17 cellular contexts compared by ENCODE assay signal in the genomic region with DNA sequence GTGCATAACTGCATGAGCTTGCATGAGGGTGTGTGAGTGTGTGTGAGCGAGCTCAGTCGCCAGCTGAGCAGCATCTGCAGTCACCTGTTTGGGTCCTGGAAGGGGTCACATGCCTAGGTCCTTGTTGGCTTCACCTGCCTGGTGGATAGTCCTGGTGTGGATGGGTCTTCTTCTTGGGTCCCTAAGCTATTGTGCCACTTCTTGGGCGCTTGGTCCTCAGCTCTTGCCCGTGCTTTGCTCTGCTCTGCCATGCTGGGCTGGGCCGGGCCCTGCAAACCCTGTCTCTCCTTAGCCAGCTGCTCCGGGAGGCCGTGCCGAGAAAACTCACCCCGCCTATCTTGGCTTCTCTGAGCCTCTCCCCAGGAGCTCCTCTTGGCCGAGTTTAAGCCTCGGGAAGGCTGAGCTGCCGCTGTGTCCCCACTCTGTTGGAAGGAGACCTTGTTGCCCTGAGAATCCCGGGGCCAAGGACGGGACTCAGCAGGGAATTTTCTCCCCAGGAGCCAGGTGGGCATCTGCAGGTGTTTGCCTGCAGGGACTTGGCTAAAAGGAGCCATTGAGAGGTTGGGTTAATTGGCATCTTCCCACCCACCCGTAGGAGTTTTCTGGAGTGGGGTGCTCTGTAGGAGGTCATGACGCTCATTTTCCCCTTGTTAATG.
DNase-seq lines count a peak whose midpoint lies in the region; ATAC-seq and TF ChIP-seq lines count a peak whose summit lies in the region.
"Had no signal": no experiment of that assay in that cellular context is flagged by ENCODE, and none has a peak within 500 bp of the region (broad histone marks: within the 10 kb centered on the region; RNA-seq: fewer than 3 reads in every experiment).

No MANE protein-coding gene starts in this region.

- TF ChIP-seq CTCF in lower lobe of right lung (IDR thresholded peaks at IDR 0.05) (no peak), suprapubic skin (IDR thresholded peaks at IDR 0.05) (no peak), body of pancreas (IDR thresholded peaks at IDR 0.05) (no peak)

- DNase-seq in activated effector memory CD4-positive, alpha-beta T cell treated with anti-CD3 and anti-CD28 coated beads, Interleukin-2, amount 50 U/mL, for 16 hours: peak; percentile 41
- DNase-seq in activated effector memory CD4-positive, alpha-beta T cell treated with Interleukin-2 at 50 U/mL for 16 hours: no peak
- peak; percentile 80 for DNase-seq in NCI-H69 (lab: John Stamatoyannopoulos, UW)
- DNase-seq in lower lobe of right lung: peak; percentile 26
- DNase-seq in suprapubic skin (ENCODE audit: low spot score in 2 of 2): peak; percentile 35 to 70
- no peak for DNase-seq in body of pancreas
- no peak for DNase-seq in T-helper 9 cell
- no peak for DNase-seq in GM03348 (ENCODE audit: low spot score)
- DNase-seq: activated CD4-positive, CD25-positive, alpha-beta regulatory T cell; Calu3; colonic mucosa; KG1; left ventricle myocardium superior; NCI-H2081 treated with DMSO at 0.1 percent for 48 hours; NCI-H524 treated with DMSO at 0.1 percent for 48 hours had no signal

- H3K9me3 ChIP-seq in lower lobe of right lung (no peaks in the 10 kb centered on the region), suprapubic skin (no peaks in the 10 kb centered on the region), body of pancreas (no peaks in the 10 kb centered on the region)
- H3K9me3 ChIP-seq: BLaER1 treated with 17β-estradiol and CSF1 and Interleukin-3, amounts not matched to agents 10 nM and 100 nM; colonic mucosa; heart left ventricle had no signal

- H3K27me3 ChIP-seq in lower lobe of right lung (ENCODE audit: low read depth) (no peaks in the 10 kb centered on the region), suprapubic skin (no peaks in the 10 kb centered on the region), body of pancreas (no peaks in the 10 kb centered on the region)
- H3K27me3 ChIP-seq: BLaER1 treated with 17β-estradiol and CSF1 and Interleukin-3, amounts not matched to agents 10 nM and 100 nM; colonic mucosa had no signal

- no peak for TF ChIP-seq EP300 in suprapubic skin (IDR thresholded peaks at IDR 0.05)

- ATAC-seq in lower lobe of right lung (no peak), body of pancreas (no peak)
- ATAC-seq: heart left ventricle, left ventricle myocardium superior had no signal

- H3K4me1 ChIP-seq in lower lobe of right lung (no peaks in the 10 kb centered on the region), suprapubic skin (peaks cover 35% of the 10 kb centered on the region), body of pancreas (no peaks in the 10 kb centered on the region)
- H3K4me1 ChIP-seq: BLaER1 treated with 17β-estradiol and CSF1 and Interleukin-3, amounts not matched to agents 10 nM and 100 nM; colonic mucosa; heart left ventricle had no signal

- H3K27ac ChIP-seq in lower lobe of right lung (no peak overlapping the region), suprapubic skin (no peak overlapping the region), body of pancreas (no peak overlapping the region)
- H3K27ac ChIP-seq: BLaER1 treated with 17β-estradiol and CSF1 and Interleukin-3, amounts not matched to agents 10 nM and 100 nM; colonic mucosa; heart left ventricle had no signal

- no peak overlapping the region for H3K4me3 ChIP-seq in lower lobe of right lung
- no peak overlapping the region for H3K4me3 ChIP-seq in suprapubic skin
- no peak overlapping the region for H3K4me3 ChIP-seq in body of pancreas
- H3K4me3 ChIP-seq: BLaER1 treated with 17β-estradiol and CSF1 and Interleukin-3, amounts not matched to agents 10 nM and 100 nM; colonic mucosa; heart left ventricle had no signal

- TF ChIP-seq POLR2A in suprapubic skin (IDR thresholded peaks at IDR 0.05): no peak
- TF ChIP-seq POLR2A in body of pancreas (IDR thresholded peaks at IDR 0.05): no peak

- H3K36me3 ChIP-seq in lower lobe of right lung: no peaks in the 10 kb centered on the region
- H3K36me3 ChIP-seq in suprapubic skin: no peaks in the 10 kb centered on the region
- H3K36me3 ChIP-seq in body of pancreas (replicated peaks in 1 of 2; ENCODE audit: insufficient read depth in 1 of 2, low read depth in 2 of 2): no peaks in the 10 kb centered on the region
- H3K36me3 ChIP-seq: BLaER1 treated with 17β-estradiol and CSF1 and Interleukin-3, amounts not matched to agents 10 nM and 100 nM; colonic mucosa; heart left ventricle had no signal

- 47% methylated on average over 10 of the region's 16 CpGs for WGBS in suprapubic skin
- WGBS in body of pancreas, 2 donors: 61 to 69% methylated on average over 9 to 16 of the region's 16 CpGs

- intact Hi-C loops in lower lobe of right lung (cut with DNase I) (no loop called here), body of pancreas (cut with DNase I) (no loop called here)

Comparison
In these comparisons a context has a peak if more than half of its experiments do, and no peak if none do; other contexts are left out.
1. DNase-seq: peak in activated effector memory CD4-positive, alpha-beta T cell treated with anti-CD3 and anti-CD28 coated beads, Interleukin-2, amount 50 U/mL, for 16 hours (single experiment), NCI-H69 (single experiment), lower lobe of right lung (single experiment) and suprapubic skin (2 of 2); none in activated effector memory CD4-positive, alpha-beta T cell treated with Interleukin-2 at 50 U/mL for 16 hours (single experiment), body of pancreas (0 of 4), T-helper 9 cell (single experiment) and GM03348 (single experiment).